ENCODE assay signal across 14 cellular contexts in the genomic region with DNA sequence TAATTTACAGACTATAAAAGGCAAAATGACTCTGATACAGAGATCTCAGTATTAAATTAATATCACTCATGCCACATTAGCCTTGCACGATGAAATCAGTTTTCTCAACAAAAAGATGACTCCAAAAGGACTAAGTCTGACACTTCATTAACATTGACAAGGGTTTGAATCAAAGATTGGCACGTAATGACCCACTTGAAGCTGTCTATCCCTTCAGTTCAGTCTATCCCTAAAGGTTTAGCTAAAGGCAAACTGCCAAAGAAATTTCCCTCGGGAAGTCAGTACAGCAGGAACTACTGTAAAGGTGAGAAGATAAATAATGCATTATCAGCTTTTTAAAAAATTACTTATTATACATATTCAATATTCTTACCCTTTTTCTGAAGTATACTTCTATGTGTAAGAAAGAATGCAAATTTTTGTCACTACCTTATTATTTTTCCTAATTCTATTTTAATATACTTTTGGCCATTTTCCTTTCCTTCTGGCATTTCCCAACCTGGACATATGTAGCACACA.
DNase-seq lines count a peak whose midpoint lies in the region; ATAC-seq, FAIRE-seq and TF ChIP-seq lines count a peak whose summit lies in the region.
"Had no signal": no experiment of that assay in that cellular context is flagged by ENCODE, and none has a peak within 500 bp of the region (broad histone marks: within the 10 kb centered on the region; RNA-seq: fewer than 3 reads in every experiment).

No MANE protein-coding gene starts in this region.

- H3K4me3 ChIP-seq in SK-N-MC (peak overlapping the region; percentile 21; the same call in 1 of the 2 replicates), neural cell (ENCODE audit: low read length) (peak overlapping the region; percentile 5), mucosa of descending colon (no peak overlapping the region)
- H3K4me3 ChIP-seq: BLaER1 treated with 17β-estradiol and CSF1 and Interleukin-3, amounts not matched to agents 10 nM and 100 nM; PC-9 had no signal

- H4K20me1 ChIP-seq in neural cell (ENCODE audit: insufficient read depth) = no peaks in the 10 kb centered on the region
- H4K20me1 ChIP-seq: BLaER1 treated with 17β-estradiol and CSF1 and Interleukin-3, amounts not matched to agents 10 nM and 100 nM had no signal

- no peak overlapping the region for H3K4me3 Mint-ChIP-seq in activated naive CD8-positive, alpha-beta T cell
- no peak overlapping the region for H3K4me3 Mint-ChIP-seq in activated naive CD8-positive, alpha-beta T cell treated with anti-CD3 and anti-CD28 coated beads, Interleukin-2, amount 50 U/mL, for 24 hours
- no peak overlapping the region for H3K4me3 Mint-ChIP-seq in activated CD8-positive, alpha-beta T cell treated with anti-CD3 and anti-CD28 coated beads, Interleukin-2, amount 10 ng/mL, durations not matched to agents 7 days and 5 days
- H3K4me3 Mint-ChIP-seq: CD8-positive, alpha-beta T cell had no signal

- no peaks in the 10 kb centered on the region for H3F3A ChIP-seq in neural cell (ENCODE audit: insufficient read depth, low read length, poor library complexity, severe bottlenecking)

- no peaks in the 10 kb centered on the region for H3K4me1 ChIP-seq in mucosa of descending colon (ENCODE audit: low read depth)
- H3K4me1 ChIP-seq: BLaER1 treated with 17β-estradiol and CSF1 and Interleukin-3, amounts not matched to agents 10 nM and 100 nM had no signal

- TF ChIP-seq CTCF in neural cell (IDR thresholded peaks at IDR 0.05; ENCODE audit: poor library complexity, severe bottlenecking) = no peak
- no peak for TF ChIP-seq CTCF in D721Med (IDR thresholded peaks at IDR 0.05; ENCODE audit: insufficient read depth, missing control alignments)
- TF ChIP-seq CTCF in mucosa of descending colon (IDR thresholded peaks at IDR 0.05) = no peak

- H3K36me3 ChIP-seq in SK-N-MC (ENCODE audit: insufficient read depth, low read length) (0 out of 2 replicates have a peak, but pooled peaks cover 3% of the 10 kb centered on the region), neural cell (ENCODE audit: insufficient read depth, low read length) (no peaks in the 10 kb centered on the region), mucosa of descending colon (ENCODE audit: low read depth) (no peaks in the 10 kb centered on the region)
- H3K36me3 ChIP-seq: BLaER1 treated with 17β-estradiol and CSF1 and Interleukin-3, amounts not matched to agents 10 nM and 100 nM had no signal

- TF ChIP-seq RAD21 in neural cell (conservative IDR thresholded peaks at IDR 0.05) = no peak

- H3K27me3 ChIP-seq in neural cell (ENCODE audit: insufficient read depth, low read depth, low read length) = no peaks in the 10 kb centered on the region
- H3K27me3 ChIP-seq: BLaER1 treated with 17β-estradiol and CSF1 and Interleukin-3, amounts not matched to agents 10 nM and 100 nM had no signal

- CTCF ChIA-PET in activated CD8-positive, alpha-beta T cell treated with anti-CD3 and anti-CD28 coated beads, Interleukin-2, amount 10 ng/mL, durations not matched to agents 7 days and 5 days (lab: Charles Lee) = no interaction called here

- H3K9me2 ChIP-seq in neural cell (ENCODE audit: insufficient read depth, low read length) = no peaks in the 10 kb centered on the region

- peaks cover 43% of the 10 kb centered on the region for H3K4me1 Mint-ChIP-seq in activated naive CD8-positive, alpha-beta T cell (ENCODE audit: low read depth)
- peaks cover 32% of the 10 kb centered on the region for H3K4me1 Mint-ChIP-seq in activated naive CD8-positive, alpha-beta T cell treated with anti-CD3 and anti-CD28 coated beads, Interleukin-2, amount 50 U/mL, for 24 hours
- no peaks in the 10 kb centered on the region for H3K4me1 Mint-ChIP-seq in activated CD8-positive, alpha-beta T cell treated with anti-CD3 and anti-CD28 coated beads, Interleukin-2, amount 10 ng/mL, durations not matched to agents 7 days and 5 days (ENCODE audit: low read depth)

- H3K36me3 Mint-ChIP-seq in activated naive CD8-positive, alpha-beta T cell = peaks cover 29% of the 10 kb centered on the region
- peaks cover 36% of the 10 kb centered on the region for H3K36me3 Mint-ChIP-seq in activated naive CD8-positive, alpha-beta T cell treated with anti-CD3 and anti-CD28 coated beads, Interleukin-2, amount 50 U/mL, for 24 hours (ENCODE audit: low read depth)
- H3K36me3 Mint-ChIP-seq in activated CD8-positive, alpha-beta T cell treated with anti-CD3 and anti-CD28 coated beads, Interleukin-2, amount 10 ng/mL, durations not matched to agents 7 days and 5 days (ENCODE audit: low read depth) = peaks cover 22% of the 10 kb centered on the region

- ATAC-seq in activated naive CD8-positive, alpha-beta T cell treated with anti-CD3 and anti-CD28 coated beads, Interleukin-2, amount 50 U/mL, for 24 hours = no peak
- ATAC-seq in mucosa of descending colon = no peak
- ATAC-seq in activated CD8-positive, alpha-beta T cell treated with anti-CD3 and anti-CD28 coated beads, Interleukin-2, amount 10 ng/mL, durations not matched to agents 7 days and 5 days = no peak
- ATAC-seq: CD8-positive, alpha-beta T cell had no signal

- POLR2A ChIA-PET in activated CD8-positive, alpha-beta T cell treated with anti-CD3 and anti-CD28 coated beads, Interleukin-2, amount 10 ng/mL, durations not matched to agents 7 days and 5 days (lab: Charles Lee) = no interaction called here

- DNase-seq in activated naive CD8-positive, alpha-beta T cell treated with anti-CD3 and anti-CD28 coated beads, Interleukin-2, amount 50 U/mL, for 24 hours = no peak
- DNase-seq in NCI-H1930 (lab: John Stamatoyannopoulos, UW) = peak; percentile 53 to 77
- DNase-seq in SK-N-MC (ENCODE audit: low read depth, low spot score) = no peak
- DNase-seq in D721Med (ENCODE audit: insufficient read length, low spot score) = no peak
- no peak for DNase-seq in mucosa of descending colon
- no peak for DNase-seq in activated CD8-positive, alpha-beta T cell treated with anti-CD3 and anti-CD28 coated beads, Interleukin-2, amount 10 ng/mL, durations not matched to agents 7 days and 5 days
- DNase-seq: CD8-positive, alpha-beta T cell; DMS79 treated with DMSO at 0.1 percent for 48 hours; NCI-H2107; NCI-H774; PC-9 had no signal

- FAIRE-seq in D721Med (lab: Jason Lieb, UNC) = no peak

- peak overlapping the region; percentile 69 for H3K27ac Mint-ChIP-seq in activated naive CD8-positive, alpha-beta T cell
- H3K27ac Mint-ChIP-seq in activated naive CD8-positive, alpha-beta T cell treated with anti-CD3 and anti-CD28 coated beads, Interleukin-2, amount 50 U/mL, for 24 hours = no peak overlapping the region
- H3K27ac Mint-ChIP-seq in activated CD8-positive, alpha-beta T cell treated with anti-CD3 and anti-CD28 coated beads, Interleukin-2, amount 10 ng/mL, durations not matched to agents 7 days and 5 days = no peak overlapping the region
- H3K27ac Mint-ChIP-seq: CD8-positive, alpha-beta T cell had no signal

- intact Hi-C loops in mucosa of descending colon (cut with DNase I, micrococcal nuclease) = no loop called here

- H2AFZ ChIP-seq in neural cell (ENCODE audit: low read depth, low read length) = no peak overlapping the region
- H2AFZ ChIP-seq: PC-9 had no signal

- H3K9ac ChIP-seq in SK-N-MC (ENCODE audit: insufficient read length) (no peak overlapping the region), neural cell (ENCODE audit: low read length) (no peak overlapping the region)
- H3K9ac ChIP-seq: BLaER1 treated with 17β-estradiol and CSF1 and Interleukin-3, amounts not matched to agents 10 nM and 100 nM had no signal

- H3K27me3 Mint-ChIP-seq in activated naive CD8-positive, alpha-beta T cell = no peaks in the 10 kb centered on the region
- no peaks in the 10 kb centered on the region for H3K27me3 Mint-ChIP-seq in activated naive CD8-positive, alpha-beta T cell treated with anti-CD3 and anti-CD28 coated beads, Interleukin-2, amount 50 U/mL, for 24 hours
- H3K27me3 Mint-ChIP-seq in activated CD8-positive, alpha-beta T cell treated with anti-CD3 and anti-CD28 coated beads, Interleukin-2, amount 10 ng/mL, durations not matched to agents 7 days and 5 days (ENCODE audit: low read depth) = no peaks in the 10 kb centered on the region

- no peaks in the 10 kb centered on the region for H3K79me2 ChIP-seq in neural cell (replicated peaks; ENCODE audit: insufficient read depth, low read length)

- H3K4me2 ChIP-seq in neural cell (ENCODE audit: low read length) = peak overlapping the region; percentile 17
- H3K4me2 ChIP-seq: BLaER1 treated with 17β-estradiol and CSF1 and Interleukin-3, amounts not matched to agents 10 nM and 100 nM; PC-9 had no signal

- TF ChIP-seq EP300 in neural cell (conservative IDR thresholded peaks at IDR 0.05; ENCODE audit: poor library complexity, severe bottlenecking) = peak; percentile 88

- H3K27ac ChIP-seq in SK-N-MC (peak overlapping the region; percentile 55; the same call in 1 of the 2 replicates), neural cell (ENCODE audit: low read length) (peak overlapping the region; percentile 67)
- H3K27ac ChIP-seq: BLaER1 treated with 17β-estradiol and CSF1 and Interleukin-3, amounts not matched to agents 10 nM and 100 nM; PC-9 had no signal

- peaks cover 4% of the 10 kb centered on the region for H3K9me3 Mint-ChIP-seq in activated naive CD8-positive, alpha-beta T cell (ENCODE audit: low read depth)
- H3K9me3 Mint-ChIP-seq in activated naive CD8-positive, alpha-beta T cell treated with anti-CD3 and anti-CD28 coated beads, Interleukin-2, amount 50 U/mL, for 24 hours = peaks cover 3% of the 10 kb centered on the region
- H3K9me3 Mint-ChIP-seq in activated CD8-positive, alpha-beta T cell treated with anti-CD3 and anti-CD28 coated beads, Interleukin-2, amount 10 ng/mL, durations not matched to agents 7 days and 5 days (ENCODE audit: insufficient read depth) = peaks cover 4% of the 10 kb centered on the region

- H3K9me3 ChIP-seq in SK-N-MC (ENCODE audit: low read depth, low read length) (no peaks in the 10 kb centered on the region), neural cell (ENCODE audit: low read length) (no peaks in the 10 kb centered on the region), mucosa of descending colon (no peaks in the 10 kb centered on the region)
- H3K9me3 ChIP-seq: BLaER1 treated with 17β-estradiol and CSF1 and Interleukin-3, amounts not matched to agents 10 nM and 100 nM had no signal

TF ChIP-seq in neural cell, 6 proteins besides CTCF, POLR2A, EP300 and RAD21:
- no peak for TF ChIP-seq SMC3 (conservative IDR thresholded peaks at IDR 0.05; ENCODE audit: poor library complexity)
- TF ChIP-seq POLR2AphosphoS5 (IDR thresholded peaks at IDR 0.05) = peak; percentile 61

Comparison
In these comparisons a context has a peak if more than half of its experiments do, and no peak if none do; other contexts are left out.
1. DNase-seq: peak in NCI-H1930 (2 of 2); none in activated naive CD8-positive, alpha-beta T cell treated with anti-CD3 and anti-CD28 coated beads, Interleukin-2, amount 50 U/mL, for 24 hours (single experiment), SK-N-MC (single experiment), D721Med (single experiment), mucosa of descending colon (0 of 3) and activated CD8-positive, alpha-beta T cell treated with anti-CD3 and anti-CD28 coated beads, Interleukin-2, amount 10 ng/mL, durations not matched to agents 7 days and 5 days (single experiment).